In the genomic region with DNA sequence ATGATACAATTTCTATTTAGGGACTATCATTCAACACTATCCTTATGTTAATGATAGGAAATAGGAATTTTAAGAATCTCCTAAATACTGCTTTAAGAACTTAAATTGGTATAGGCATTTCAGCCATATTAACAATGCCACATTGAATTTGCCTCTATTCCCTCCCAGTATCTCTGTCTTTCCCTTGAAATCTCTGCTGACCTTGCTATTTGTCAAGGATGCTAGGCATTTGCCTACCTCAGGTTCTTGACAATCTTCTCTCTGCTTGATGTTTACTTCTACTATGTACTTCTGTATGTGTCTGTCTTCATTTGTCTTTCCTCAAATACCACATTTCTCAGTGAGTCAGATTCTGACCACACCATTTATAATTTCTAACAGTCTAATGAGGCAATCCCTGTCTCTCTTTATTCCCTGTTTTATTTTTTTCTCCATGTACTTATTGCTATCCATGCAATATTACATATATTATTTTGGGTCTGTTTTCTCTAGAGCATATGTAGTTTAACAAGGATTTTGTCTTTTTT, we compare ENCODE assay signal across 34 cellular contexts.
A peak's percentile ranks its signal among the peaks of the same experiment; 100 is the strongest.
DNase-seq lines count a peak whose midpoint lies in the region; ATAC-seq, FAIRE-seq and TF ChIP-seq lines count a peak whose summit lies in the region.
"Had no signal": no experiment of that assay in that cellular context is flagged by ENCODE, and none has a peak within 500 bp of the region (broad histone marks: within the 10 kb centered on the region; RNA-seq: fewer than 3 reads in every experiment).

No MANE protein-coding gene starts in this region.

- no peaks in the 10 kb centered on the region for H3K36me3 ChIP-seq in bronchial epithelial cell (ENCODE audit: control insufficient read depth, insufficient read depth, low read length)
- H3K36me3 ChIP-seq: HAP-1, heart left ventricle, sigmoid colon, SJCRH30, thyroid gland, uterus, WERI-Rb-1 had no signal

- no peak for TF ChIP-seq CTCF in bronchial epithelial cell (IDR thresholded peaks at IDR 0.05; ENCODE audit: insufficient read depth, low read length, severe bottlenecking)

- FAIRE-seq in bronchial epithelial cell (lab: Jason Lieb, UNC): no peak
- FAIRE-seq: GM18507, GM19239, keratinocyte had no signal

- H3K4me3 ChIP-seq in bronchial epithelial cell (ENCODE audit: low read depth, low read length): no peak overlapping the region
- H3K4me3 ChIP-seq: HAP-1, heart left ventricle, sigmoid colon, SJCRH30, thyroid gland, uterus had no signal

- H3K27me3 ChIP-seq in bronchial epithelial cell (ENCODE audit: control insufficient read depth, insufficient read depth, low read length): no peaks in the 10 kb centered on the region
- H3K27me3 ChIP-seq: heart left ventricle, sigmoid colon, SJCRH30, thyroid gland, uterus had no signal

- no peak for ATAC-seq in HG02938 (IDR thresholded peaks at IDR 0.05; ENCODE audit: unreplicated experiment)
- ATAC-seq: activated naive CD4-positive, alpha-beta T cell treated with anti-CD3 and anti-CD28 coated beads, Interleukin-2, amount 50 U/mL, for 72 hours; heart left ventricle; Panc1 had no signal

- DNase-seq in HCEC 1CT: peak; percentile 65
- peak; percentile 9 for DNase-seq in RPMI7951 (ENCODE audit: low read depth)
- DNase-seq in bronchial epithelial cell (ENCODE audit: low read depth): peak; percentile 43
- DNase-seq in myocyte (ENCODE audit: low read depth): peak; percentile 11
- no peak for DNase-seq in globus pallidus (ENCODE audit: low spot score)
- DNase-seq in SIG-M5 (lab: John Stamatoyannopoulos, UW): no peak
- DNase-seq: activated CD4-positive, alpha-beta T cell treated with anti-CD3 and anti-CD28 coated beads for 48 hours; activated CD8-positive, alpha-beta memory T cell treated with anti-CD3 and anti-CD28 coated beads for 24 hours; activated effector memory CD4-positive, alpha-beta T cell treated with Interleukin-2 at 50 U/mL for 16 hours; activated T-cell treated with anti-CD3 and anti-CD28 coated beads for 4 hours; anterior cingulate cortex; caudate nucleus; cortex of kidney; effector memory CD4-positive, alpha-beta T cell; EL; heart left ventricle; naive B cell; NCI-H1092 treated with DMSO at 0.1 percent for 48 hours; NCI-H2029 treated with DMSO at 0.1 percent for 48 hours; NCI-H526; sigmoid colon; SJCRH30; stimulated activated CD4-positive, alpha-beta T cell treated with anti-CD3 and anti-CD28 coated beads, Interleukin-4, amount 100 ng/mL, for 24 hours; T1000; thyroid gland; uterus; WERI-Rb-1 had no signal

Comparison
In these comparisons a context has a peak if more than half of its experiments do, and no peak if none do; other contexts are left out.
1. DNase-seq: peak in HCEC 1CT (single experiment), RPMI7951 (single experiment), bronchial epithelial cell (single experiment) and myocyte (single experiment); none in globus pallidus (single experiment) and SIG-M5 (single experiment).